In the genomic region with DNA sequence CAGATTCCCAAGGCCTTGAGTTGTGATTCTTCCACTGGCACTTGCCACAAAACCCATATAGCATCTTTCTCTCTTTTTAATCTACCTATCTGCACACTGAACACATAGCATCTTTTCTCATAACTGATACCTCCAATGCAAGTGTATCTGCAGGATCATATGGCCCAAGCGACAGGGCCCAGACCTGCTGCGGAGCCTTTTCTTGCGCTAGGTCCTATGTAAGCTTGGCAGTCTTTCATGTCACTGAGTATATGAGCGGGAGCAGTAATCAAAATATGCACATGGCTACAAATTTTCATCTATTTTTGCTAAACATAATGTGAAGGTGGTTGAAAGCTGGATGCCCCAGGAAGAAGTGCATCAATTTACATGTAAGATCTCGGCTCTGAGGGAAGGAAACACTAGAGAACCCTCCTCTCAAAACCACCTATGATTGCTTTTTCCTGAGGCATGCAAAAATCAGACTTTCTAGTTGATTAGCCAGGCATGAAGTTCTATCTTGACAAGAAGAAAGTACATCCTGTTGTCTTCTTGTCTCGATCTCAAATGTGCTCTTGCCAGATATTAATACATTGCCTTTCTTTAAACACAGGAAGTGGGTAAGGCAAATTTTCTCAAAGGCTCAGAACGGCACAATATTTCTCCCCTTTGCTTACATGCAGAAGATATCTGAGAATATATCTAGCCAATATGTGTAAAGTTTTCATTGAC, we compare ENCODE assay signal across 10 cellular contexts. TPM values are rescaled to one million over a fixed set of nuclear protein-coding genes. Genes with fewer than 3 reads are reported as not detected.
A peak's percentile ranks its signal among the peaks of the same experiment; 100 is the strongest.
DNase-seq lines count a peak whose midpoint lies in the region; ATAC-seq and TF ChIP-seq lines count a peak whose summit lies in the region.
"Had no signal": no experiment of that assay in that cellular context is flagged by ENCODE, and none has a peak within 500 bp of the region (broad histone marks: within the 10 kb centered on the region; RNA-seq: fewer than 3 reads in every experiment).

No MANE protein-coding gene starts in this region.

- H3K4me3 ChIP-seq in stomach, result no peak overlapping the region
- H3K4me3 ChIP-seq: heart right ventricle had no signal

- TF ChIP-seq POLR2A in stomach (IDR thresholded peaks at IDR 0.05), result no peak

- H3K9me3 ChIP-seq in T-helper 17 cell (ENCODE audit: control insufficient read depth, low read length, poor library complexity, severe bottlenecking), result no peaks in the 10 kb centered on the region
- no peaks in the 10 kb centered on the region for H3K9me3 ChIP-seq in stomach
- H3K9me3 ChIP-seq: heart right ventricle had no signal

- CTCF ChIA-PET in activated naive CD4-positive, alpha-beta T cell treated with anti-CD3 and anti-CD28 coated beads for 36 hours (lab: Charles Lee), result interaction anchor here (1.0 to 3.1 kb wide), 3 partner anchors 11 to 97 kb away, joined by 3 to 17 read pairs (median 9); no protein-coding TSS in a partner anchor

- H3K36me3 Mint-ChIP-seq in activated naive CD4-positive, alpha-beta T cell treated with anti-CD3 and anti-CD28 coated beads for 36 hours (ENCODE audit: low read depth), result no peaks in the 10 kb centered on the region
- H3K36me3 Mint-ChIP-seq in T-helper 17 cell (ENCODE audit: low read depth), result no peaks in the 10 kb centered on the region

- no peak for TF ChIP-seq CTCF in stomach (IDR thresholded peaks at IDR 0.05)

- TF ChIP-seq EP300 in stomach (IDR thresholded peaks at IDR 0.05), result no peak

- H3K27me3 Mint-ChIP-seq in activated naive CD4-positive, alpha-beta T cell treated with anti-CD3 and anti-CD28 coated beads for 36 hours (ENCODE audit: low read depth), result no peaks in the 10 kb centered on the region
- H3K27me3 Mint-ChIP-seq in T-helper 17 cell, result no peaks in the 10 kb centered on the region

- H3K36me3 ChIP-seq in stomach, result no peaks in the 10 kb centered on the region
- H3K36me3 ChIP-seq: heart right ventricle had no signal

- intact Hi-C loops in activated naive CD4-positive, alpha-beta T cell treated with anti-CD3 and anti-CD28 coated beads for 36 hours (cut with micrococcal nuclease), result loop anchor here (1.0 to 2.0 kb wide), 6 partner anchors 12 to 570 kb away; a partner anchor contains a TSS
- intact Hi-C loops in stomach (cut with DNase I; ENCODE audit: low total_unique reads), result no loop called here

- ATAC-seq in HG02884 (IDR thresholded peaks at IDR 0.05; ENCODE audit: unreplicated experiment), result peak; percentile 95
- peak; percentile 87 for ATAC-seq in T-helper 17 cell
- ATAC-seq: heart right ventricle had no signal

- no peak overlapping the region for H3K4me3 Mint-ChIP-seq in activated naive CD4-positive, alpha-beta T cell treated with anti-CD3 and anti-CD28 coated beads for 36 hours
- H3K4me3 Mint-ChIP-seq in T-helper 17 cell, result peak overlapping the region; percentile 28

- peak overlapping the region in 4 of 5 donors; percentile 7 to 47 (median 24) for H3K27ac ChIP-seq in stomach
- H3K27ac ChIP-seq: C4-2B had no signal

- H3K27me3 ChIP-seq in stomach, result no peaks in the 10 kb centered on the region
- H3K27me3 ChIP-seq: heart right ventricle had no signal

- peaks cover 61% of the 10 kb centered on the region for H3K4me1 Mint-ChIP-seq in activated naive CD4-positive, alpha-beta T cell treated with anti-CD3 and anti-CD28 coated beads for 36 hours (ENCODE audit: low read depth)
- H3K4me1 Mint-ChIP-seq in T-helper 17 cell, result peaks cover 35% of the 10 kb centered on the region

- H3K27ac Mint-ChIP-seq in activated naive CD4-positive, alpha-beta T cell treated with anti-CD3 and anti-CD28 coated beads for 36 hours, result peak overlapping the region; percentile 72
- peak overlapping the region; percentile 78 for H3K27ac Mint-ChIP-seq in T-helper 17 cell

- WGBS in stomach, 5 donors, result 74 to 85% (median 79%) methylated on average over 7 of the region's 7 CpGs

- DNase-seq in activated naive CD4-positive, alpha-beta T cell treated with anti-CD3 and anti-CD28 coated beads for 36 hours, result no peak
- no peak for DNase-seq in activated naive CD4-positive, alpha-beta T cell treated with Interleukin-2 at 50 U/mL for 16 hours
- DNase-seq in T-helper 17 cell (no peak), stomach (no peak), NCI-H1092 (lab: John Stamatoyannopoulos, UW) (no peak), NCI-H345 (lab: John Stamatoyannopoulos, UW) (no peak), RKO (ENCODE audit: low spot score) (no peak)
- DNase-seq: heart right ventricle had no signal

- peaks cover 0 to 12% (median 3%) of the 10 kb centered on the region in 4 donors for H3K4me1 ChIP-seq in stomach

- H3K9me3 Mint-ChIP-seq in activated naive CD4-positive, alpha-beta T cell treated with anti-CD3 and anti-CD28 coated beads for 36 hours, result no peaks in the 10 kb centered on the region

RNA-seq across cellular contexts. Expression of a gene that starts 26.9 kb away (rescaled TPM):
- 10 to 100 TPM; 36.4 to 39.7 TPM for total RNA-seq in activated naive CD4-positive, alpha-beta T cell treated with anti-CD3 and anti-CD28 coated beads for 36 hours
- total RNA-seq in T-helper 17 cell (100 to 1,000 TPM; 129 to 240 TPM), stomach (100 to 1,000 TPM in 3 of 5 donors, 10 to 100 TPM in 2; 40.3 to 218 (median 187) TPM)
- polyA plus RNA-seq in stomach, result 10 to 100 TPM; 12.4 to 28.8 (median 13.6) TPM
